ENCODE assay signal across 9 cellular contexts in genomic region chr3:76570436-76571057, GRCh38.
DNase-seq lines count a peak whose midpoint lies in the region; ATAC-seq, FAIRE-seq and TF ChIP-seq lines count a peak whose summit lies in the region.
"Had no signal": no experiment of that assay in that cellular context is flagged by ENCODE, and none has a peak within 500 bp of the region (broad histone marks: within the 10 kb centered on the region; RNA-seq: fewer than 3 reads in every experiment).

No MANE protein-coding gene starts in this region.

- TF ChIP-seq CTCF in A549 (IDR thresholded peaks at IDR 0.05) (peak; percentile 24; the same call in 1 of the 3 replicates), GM12875 (IDR thresholded peaks at IDR 0.05; ENCODE audit: borderline replicate concordance, insufficient read depth, low read depth, low read length) (peak; percentile 28; the same call in 1 of the 2 replicates)

- H3K4me2 ChIP-seq in A549 = no peak overlapping the region

- H3K27me3 Mint-ChIP-seq in activated T-helper 1 cell treated with anti-CD3 and anti-CD28 coated beads, Interleukin-12 subunit alpha, Interleukin-12 subunit beta, Interleukin-2, Interleukin-4 antibody, amounts not matched to agents 30 ng/mL and 10 ng/mL and 1 ng/mL, durations not matched to agents 14 hours and 24 hours and 36 hours (ENCODE audit: insufficient read depth) = no peaks in the 10 kb centered on the region
- H3K27me3 Mint-ChIP-seq in stimulated activated naive CD8-positive, alpha-beta T cell treated with anti-CD3 and anti-CD28 coated beads, Interleukin-15, amount 100 ng/mL, for 72 hours = no peaks in the 10 kb centered on the region

- TF ChIP-seq RAD21 in A549 (conservative IDR thresholded peaks at IDR 0.05 in 1 of 2, IDR thresholded peaks at IDR 0.05 in 1 of 2) = peak in 1 of 2 experiments; percentile 29; a peak in 1 of 5 replicates

- intact Hi-C loops in activated T-helper 1 cell treated with anti-CD3 and anti-CD28 coated beads, Interleukin-12 subunit alpha, Interleukin-12 subunit beta, Interleukin-2, Interleukin-4 antibody, amounts not matched to agents 30 ng/mL and 10 ng/mL and 1 ng/mL, durations not matched to agents 14 hours and 24 hours and 36 hours (cut with micrococcal nuclease) = no loop called here

- H3K27ac ChIP-seq in A549 = no peak overlapping the region
- H3K27ac ChIP-seq: epithelial cell of prostate had no signal

- H3K4me3 ChIP-seq in A549 (no peak overlapping the region), GM12875 (ENCODE audit: low read depth, low read length) (no peak overlapping the region)

- DNase-seq in A549 (ENCODE audit: low read depth in 1 of 2, low spot score in 1 of 2) (peak in 1 of 2 experiments; percentile 2), SK-N-DZ (ENCODE audit: low spot score) (peak; percentile 30), hepatic stellate cell (ENCODE audit: low spot score) (peak; percentile 3)
- no peak for DNase-seq in activated naive CD4-positive, alpha-beta T cell treated with Interleukin-2 at 50 U/mL for 16 hours
- no peak for DNase-seq in activated T-helper 1 cell treated with anti-CD3 and anti-CD28 coated beads, Interleukin-12 subunit alpha, Interleukin-12 subunit beta, Interleukin-2, Interleukin-4 antibody, amounts not matched to agents 30 ng/mL and 10 ng/mL and 1 ng/mL, durations not matched to agents 14 hours and 24 hours and 36 hours (ENCODE audit: low spot score)
- DNase-seq in activated T-cell treated with anti-CD3 and anti-CD28 coated beads, Interleukin-2, amount 50 U/mL, for 48 hours = no peak
- DNase-seq in stimulated activated naive CD8-positive, alpha-beta T cell treated with anti-CD3 and anti-CD28 coated beads, Interleukin-15, amount 100 ng/mL, for 72 hours = no peak

- H3K9me3 Mint-ChIP-seq in activated T-helper 1 cell treated with anti-CD3 and anti-CD28 coated beads, Interleukin-12 subunit alpha, Interleukin-12 subunit beta, Interleukin-2, Interleukin-4 antibody, amounts not matched to agents 30 ng/mL and 10 ng/mL and 1 ng/mL, durations not matched to agents 14 hours and 24 hours and 36 hours = no peaks in the 10 kb centered on the region
- no peaks in the 10 kb centered on the region for H3K9me3 Mint-ChIP-seq in stimulated activated naive CD8-positive, alpha-beta T cell treated with anti-CD3 and anti-CD28 coated beads, Interleukin-15, amount 100 ng/mL, for 72 hours

- no peak for TF ChIP-seq EP300 in A549 (IDR thresholded peaks at IDR 0.05)

- H3K4me3 Mint-ChIP-seq in activated T-helper 1 cell treated with anti-CD3 and anti-CD28 coated beads, Interleukin-12 subunit alpha, Interleukin-12 subunit beta, Interleukin-2, Interleukin-4 antibody, amounts not matched to agents 30 ng/mL and 10 ng/mL and 1 ng/mL, durations not matched to agents 14 hours and 24 hours and 36 hours = no peak overlapping the region
- H3K4me3 Mint-ChIP-seq in stimulated activated naive CD8-positive, alpha-beta T cell treated with anti-CD3 and anti-CD28 coated beads, Interleukin-15, amount 100 ng/mL, for 72 hours = no peak overlapping the region

- H3K27ac Mint-ChIP-seq in activated T-helper 1 cell treated with anti-CD3 and anti-CD28 coated beads, Interleukin-12 subunit alpha, Interleukin-12 subunit beta, Interleukin-2, Interleukin-4 antibody, amounts not matched to agents 30 ng/mL and 10 ng/mL and 1 ng/mL, durations not matched to agents 14 hours and 24 hours and 36 hours = no peak overlapping the region
- peak overlapping the region in 1 of 2 donors; percentile 63 for H3K27ac Mint-ChIP-seq in stimulated activated naive CD8-positive, alpha-beta T cell treated with anti-CD3 and anti-CD28 coated beads, Interleukin-15, amount 100 ng/mL, for 72 hours

- H3K36me3 Mint-ChIP-seq in activated T-helper 1 cell treated with anti-CD3 and anti-CD28 coated beads, Interleukin-12 subunit alpha, Interleukin-12 subunit beta, Interleukin-2, Interleukin-4 antibody, amounts not matched to agents 30 ng/mL and 10 ng/mL and 1 ng/mL, durations not matched to agents 14 hours and 24 hours and 36 hours (ENCODE audit: low read depth) = no peaks in the 10 kb centered on the region

- no peak for FAIRE-seq in A549 (lab: Jason Lieb, UNC)

- POLR2A ChIA-PET in A549 (lab: Yijun Ruan, JAX) = no interaction called here

- WGBS in A549 (ENCODE audit: missing lambda C conversion rate) = 15% methylated on average over 3 of the region's 3 CpGs

- CTCF ChIA-PET in A549 (lab: Yijun Ruan, JAX) = no interaction called here

- no peak for ATAC-seq in A549
- no peak for ATAC-seq in stimulated activated naive CD8-positive, alpha-beta T cell treated with anti-CD3 and anti-CD28 coated beads, Interleukin-15, amount 100 ng/mL, for 72 hours

- TF ChIP-seq POLR2A in A549 (IDR thresholded peaks at IDR 0.05; ENCODE audit: low read length) = no peak

- H3K4me1 Mint-ChIP-seq in activated T-helper 1 cell treated with anti-CD3 and anti-CD28 coated beads, Interleukin-12 subunit alpha, Interleukin-12 subunit beta, Interleukin-2, Interleukin-4 antibody, amounts not matched to agents 30 ng/mL and 10 ng/mL and 1 ng/mL, durations not matched to agents 14 hours and 24 hours and 36 hours (ENCODE audit: low read depth) = no peaks in the 10 kb centered on the region
- H3K4me1 Mint-ChIP-seq in stimulated activated naive CD8-positive, alpha-beta T cell treated with anti-CD3 and anti-CD28 coated beads, Interleukin-15, amount 100 ng/mL, for 72 hours = no peaks in the 10 kb centered on the region

- no peaks in the 10 kb centered on the region; the same call in 2 of the 3 replicates for H3K9me3 ChIP-seq in A549

- no peaks in the 10 kb centered on the region for H3K4me1 ChIP-seq in A549

TF ChIP-seq in A549, 52 proteins besides CTCF, POLR2A, EP300 and RAD21:
- no peak for TF ChIP-seq CHD4 (IDR thresholded peaks at IDR 0.05; ENCODE audit: borderline replicate concordance)
- TF ChIP-seq, protein P1, sequence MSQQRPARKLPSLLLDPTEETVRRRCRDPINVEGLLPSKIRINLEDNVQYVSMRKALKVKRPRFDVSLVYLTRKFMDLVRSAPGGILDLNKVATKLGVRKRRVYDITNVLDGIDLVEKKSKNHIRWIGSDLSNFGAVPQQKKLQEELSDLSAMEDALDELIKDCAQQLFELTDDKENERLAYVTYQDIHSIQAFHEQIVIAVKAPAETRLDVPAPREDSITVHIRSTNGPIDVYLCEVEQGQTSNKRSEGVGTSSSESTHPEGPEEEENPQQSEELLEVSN (IDR thresholded peaks at IDR 0.05; ENCODE audit: borderline replicate concordance, low read depth) = no peak
- TF ChIP-seq JUN (IDR thresholded peaks at IDR 0.05) = no peak
TF ChIP-seq in A549: peak in this region for 0.

Comparison
In these comparisons a context has a peak if more than half of its experiments do, and no peak if none do; other contexts are left out.
1. DNase-seq: peak in SK-N-DZ (single experiment) and hepatic stellate cell (single experiment); none in activated naive CD4-positive, alpha-beta T cell treated with Interleukin-2 at 50 U/mL for 16 hours (single experiment), activated T-helper 1 cell treated with anti-CD3 and anti-CD28 coated beads, Interleukin-12 subunit alpha, Interleukin-12 subunit beta, Interleukin-2, Interleukin-4 antibody, amounts not matched to agents 30 ng/mL and 10 ng/mL and 1 ng/mL, durations not matched to agents 14 hours and 24 hours and 36 hours (single experiment), activated T-cell treated with anti-CD3 and anti-CD28 coated beads, Interleukin-2, amount 50 U/mL, for 48 hours (0 of 2) and stimulated activated naive CD8-positive, alpha-beta T cell treated with anti-CD3 and anti-CD28 coated beads, Interleukin-15, amount 100 ng/mL, for 72 hours (0 of 2).